In genomic region chr10:68826764-68827591, GRCh38 we compare ENCODE assay signal across 8 cellular contexts. TPM values are rescaled to one million over a fixed set of nuclear protein-coding genes. Genes with fewer than 3 reads are reported as not detected.
A peak's percentile ranks its signal among the peaks of the same experiment; 100 is the strongest.
DNase-seq lines count a peak whose midpoint lies in the region; ATAC-seq, FAIRE-seq and TF ChIP-seq lines count a peak whose summit lies in the region.

STOX1 (plus strand) TSS chr10:68827531; CDS start chr10:68827624, 93 bp downstream.

- H3K27ac ChIP-seq in HL-60 (replicated peaks) (no peak within 1 kb of the TSS), foreskin keratinocyte (no peak within 1 kb of the TSS), tibial artery (peak within 1 kb of the TSS in 1 of 2 donors; percentile 18)

- ATAC-seq in foreskin keratinocyte (peak; percentile 80), omental fat pad (ENCODE audit: low FRiP score) (peak; percentile 88)

- FAIRE-seq in GM19239 (lab: Jason Lieb, UNC): no peak

- H3K36me3 ChIP-seq in tibial artery: no peaks in the 10 kb centered on the region

- TF ChIP-seq CTCF in HL-60 (IDR thresholded peaks at IDR 0.05; ENCODE audit: insufficient read depth, low read length): no peak
- TF ChIP-seq CTCF in foreskin keratinocyte (conservative IDR thresholded peaks at IDR 0.05): no peak
- TF ChIP-seq CTCF in omental fat pad (IDR thresholded peaks at IDR 0.05): no peak
- TF ChIP-seq CTCF in tibial artery (IDR thresholded peaks at IDR 0.05): no peak

- intact Hi-C loops in tibial artery (cut with DNase I; ENCODE audit: low total_unique reads): no loop called here

- H3K4me3 ChIP-seq in HL-60 (replicated peaks; ENCODE audit: insufficient read depth, low read length) (peak within 1 kb of the TSS; percentile 55), tibial artery (peak within 1 kb of the TSS; percentile 51 to 60)

- H3K4me1 ChIP-seq in foreskin keratinocyte: no peaks in the 10 kb centered on the region
- peaks cover 0 to 13% (median 9%) of the 10 kb centered on the region in 4 donors for H3K4me1 ChIP-seq in tibial artery

- peaks cover 4% of the 10 kb centered on the region for H3K27me3 ChIP-seq in HL-60 (ENCODE audit: insufficient read depth, poor library complexity, severe bottlenecking)
- peaks cover 37% of the 10 kb centered on the region for H3K27me3 ChIP-seq in foreskin keratinocyte
- peaks cover 0 to 10% of the 10 kb centered on the region in 2 donors for H3K27me3 ChIP-seq in tibial artery

- DNase-seq in AML-193 (lab: John Stamatoyannopoulos, UW) (peak; percentile 29 to 37), GM19239 (ENCODE audit: insufficient read length, low spot score) (peak; percentile 79), HL-60 (ENCODE audit: low read depth in 1 of 2, low spot score in 1 of 2) (peak; percentile 30), RPMI8226 (peak; percentile 67), activated gamma-delta T cell treated with Interleukin-2 at 50 U/mL for 16 hours (peak; percentile 22), foreskin keratinocyte (peak; percentile 22 to 39), omental fat pad (ENCODE audit: low spot score) (no peak), tibial artery (peak in 1 of 2 donors; percentile 68)

- no peaks in the 10 kb centered on the region for H3K9me3 ChIP-seq in tibial artery

RNA-seq across cellular contexts. Expression of gene STOX1, which starts in this region (rescaled TPM):
- total RNA-seq in foreskin keratinocyte: 0.14 and 0.17 TPM in 2 replicates
- polyA plus RNA-seq in foreskin keratinocyte: 0.02 and 0.18 TPM in 2 replicates
- total RNA-seq in omental fat pad: 10 to 100 TPM in 1 of 4 donors, 1 to 10 TPM in 3; 3.2 to 16.0 (median 5.0) TPM

Comparison
In these comparisons a context has a peak if more than half of its experiments do, and no peak if none do; other contexts are left out.
1. Peak in DNase-seq and ATAC-seq in foreskin keratinocyte; RNA of the gene not detected or under 1 TPM.